ENCODE assay signal across 18 cellular contexts in genomic region chr6:17768388-17768787, GRCh38.
DNase-seq lines count a peak whose midpoint lies in the region; ATAC-seq, FAIRE-seq and TF ChIP-seq lines count a peak whose summit lies in the region.
"Had no signal": no experiment of that assay in that cellular context is flagged by ENCODE, and none has a peak within 500 bp of the region (broad histone marks: within the 10 kb centered on the region; RNA-seq: fewer than 3 reads in every experiment).

No MANE protein-coding gene starts in this region.

- no peaks in the 10 kb centered on the region for H3K27me3 ChIP-seq in GM12878 (replicated peaks in 1 of 2; ENCODE audit: control insufficient read depth in 2 of 2, insufficient read depth in 2 of 2, low read length in 1 of 2)
- H3K27me3 ChIP-seq: BLaER1 treated with 17β-estradiol and CSF1 and Interleukin-3, amounts not matched to agents 10 nM and 100 nM; pancreas had no signal

- H3K4me1 Mint-ChIP-seq in activated CD4-positive, alpha-beta T cell treated with anti-CD3 and anti-CD28 coated beads, Interleukin-2, amount 10 ng/mL, durations not matched to agents 7 days and 5 days: no peaks in the 10 kb centered on the region

- POLR2A ChIA-PET in GM12878 (lab: Charles Lee): no interaction called here
- POLR2A ChIA-PET in activated CD4-positive, alpha-beta T cell treated with anti-CD3 and anti-CD28 coated beads, Interleukin-2, amount 10 ng/mL, durations not matched to agents 7 days and 5 days (lab: Charles Lee): no interaction called here

- RAD21 ChIA-PET in GM12878 (lab: Charles Lee; ENCODE audit: unreplicated experiment): no interaction called here

- no peaks in the 10 kb centered on the region for H3K36me3 ChIP-seq in GM12878 (ENCODE audit: control insufficient read depth in 2 of 2, insufficient read depth in 2 of 2, low read length in 1 of 2)

- SMC1A ChIA-PET in GM12878 (lab: Charles Lee; ENCODE audit: uncharacterized antibody, unreplicated experiment): no interaction called here

- intact Hi-C loops in GM12878 (cut with micrococcal nuclease; ENCODE audit: unreplicated experiment): no loop called here

- no peak overlapping the region for H3K4me3 ChIP-seq in GM12878
- H3K4me3 ChIP-seq: BLaER1 treated with 17β-estradiol and CSF1 and Interleukin-3, amounts not matched to agents 10 nM and 100 nM; pancreas had no signal

- DNase-seq in AG20443 (ENCODE audit: low spot score) (peak; percentile 26), Kasumi-1 (lab: John Stamatoyannopoulos, UW) (peak; percentile 59 to 64), GM12878 (ENCODE audit: low read depth, low spot score) (no peak), islet precursor cell (peak; percentile 71), SW 1271 (lab: John Stamatoyannopoulos, UW) (no peak), NCI-H2081 (lab: John Stamatoyannopoulos, UW) (no peak)
- DNase-seq in activated CD4-positive, alpha-beta T cell treated with anti-CD3 and anti-CD28 coated beads, Interleukin-2, amount 10 ng/mL, durations not matched to agents 7 days and 5 days: no peak
- DNase-seq: central memory CD4-positive, alpha-beta T cell; foreskin melanocyte; GOT3; NCI-H2029 treated with DMSO at 0.1 percent for 48 hours; pancreas; stimulated activated CD4-positive, alpha-beta T cell treated with anti-CD3 and anti-CD28 coated beads, Interleukin-2, amount 100 ng/mL, for 24 hours; stimulated activated naive CD4-positive, alpha-beta T cell had no signal

- 90% methylated on average over 3 of the region's 3 CpGs for WGBS in GM12878 (ENCODE audit: insufficient coverage, insufficient replicate concordance, low lambda C conversion rate, missing lambda C conversion rate)

- H3K27ac Mint-ChIP-seq in activated CD4-positive, alpha-beta T cell treated with anti-CD3 and anti-CD28 coated beads, Interleukin-2, amount 10 ng/mL, durations not matched to agents 7 days and 5 days: no peak overlapping the region

- H3K4me2 ChIP-seq in GM12878 (ENCODE audit: control insufficient read depth, insufficient read depth): no peak overlapping the region
- H3K4me2 ChIP-seq: BLaER1 treated with 17β-estradiol and CSF1 and Interleukin-3, amounts not matched to agents 10 nM and 100 nM had no signal

- peaks cover 26% of the 10 kb centered on the region for H3K27me3 Mint-ChIP-seq in activated CD4-positive, alpha-beta T cell treated with anti-CD3 and anti-CD28 coated beads, Interleukin-2, amount 10 ng/mL, durations not matched to agents 7 days and 5 days

- no peak for TF ChIP-seq EP300 in GM12878 (IDR thresholded peaks at IDR 0.05; ENCODE audit: borderline replicate concordance in 1 of 2, control insufficient read depth in 1 of 2, low read depth in 2 of 2, low read length in 2 of 2)

- no peaks in the 10 kb centered on the region for H3K9me3 ChIP-seq in GM12878 (replicated peaks; ENCODE audit: control insufficient read depth, insufficient read depth, low read length)
- H3K9me3 ChIP-seq: BLaER1 treated with 17β-estradiol and CSF1 and Interleukin-3, amounts not matched to agents 10 nM and 100 nM; pancreas had no signal

- ATAC-seq in GM12878 (no peak), HG03442 (IDR thresholded peaks at IDR 0.05; ENCODE audit: unreplicated experiment) (no peak)

- in situ Hi-C loops in GM12878 (cut with MboI): no loop called here

- H4K20me1 ChIP-seq in GM12878 (ENCODE audit: control insufficient read depth, insufficient read depth): no peaks in the 10 kb centered on the region
- H4K20me1 ChIP-seq: BLaER1 treated with 17β-estradiol and CSF1 and Interleukin-3, amounts not matched to agents 10 nM and 100 nM had no signal

- no peak for TF ChIP-seq POLR2A in GM12878 (IDR thresholded peaks at IDR 0.05; ENCODE audit: low read depth, low read length)

- H3K36me3 Mint-ChIP-seq in activated CD4-positive, alpha-beta T cell treated with anti-CD3 and anti-CD28 coated beads, Interleukin-2, amount 10 ng/mL, durations not matched to agents 7 days and 5 days (ENCODE audit: low read depth): no peaks in the 10 kb centered on the region

- H2AFZ ChIP-seq in GM12878 (ENCODE audit: control insufficient read depth, low read depth, low read length): no peak overlapping the region

- no peak overlapping the region for H3K27ac ChIP-seq in GM12878 (ENCODE audit: control insufficient read depth, insufficient read depth)
- H3K27ac ChIP-seq: BLaER1 treated with 17β-estradiol and CSF1 and Interleukin-3, amounts not matched to agents 10 nM and 100 nM; pancreas had no signal

- H3K9ac ChIP-seq in GM12878 (ENCODE audit: control insufficient read depth, insufficient read depth, low read length): no peak overlapping the region
- H3K9ac ChIP-seq: BLaER1 treated with 17β-estradiol and CSF1 and Interleukin-3, amounts not matched to agents 10 nM and 100 nM had no signal

- H3K9me3 Mint-ChIP-seq in activated CD4-positive, alpha-beta T cell treated with anti-CD3 and anti-CD28 coated beads, Interleukin-2, amount 10 ng/mL, durations not matched to agents 7 days and 5 days: no peaks in the 10 kb centered on the region

- no peak for FAIRE-seq in GM12878 (lab: Jason Lieb, UNC)
- FAIRE-seq: HTR-8/SVneo, pancreas, RCC 7860 had no signal

- H3K4me1 ChIP-seq in GM12878 (ENCODE audit: control insufficient read depth, insufficient read depth, low read length): no peaks in the 10 kb centered on the region
- H3K4me1 ChIP-seq: pancreas had no signal

- BruUV-seq in GM12878 (replicated peaks; lab: Mats Ljungman, UMichigan): no TSS peak

- H3K4me3 Mint-ChIP-seq in activated CD4-positive, alpha-beta T cell treated with anti-CD3 and anti-CD28 coated beads, Interleukin-2, amount 10 ng/mL, durations not matched to agents 7 days and 5 days: no peak overlapping the region

- no peak for TF ChIP-seq CTCF in GM12878 (IDR thresholded peaks at IDR 0.05 in 2 of 3, conservative IDR thresholded peaks at IDR 0.05 in 1 of 3; ENCODE audit: control insufficient read depth in 2 of 3, extremely low read depth in 1 of 3, insufficient read depth in 1 of 3, low read depth in 3 of 3, low read length in 3 of 3)

- no peaks in the 10 kb centered on the region for H3K79me2 ChIP-seq in GM12878 (ENCODE audit: control insufficient read depth, insufficient read depth, low read length)

- CTCF ChIA-PET in GM12878 (lab: Yijun Ruan, JAX): no interaction called here
- CTCF ChIA-PET in activated CD4-positive, alpha-beta T cell treated with anti-CD3 and anti-CD28 coated beads, Interleukin-2, amount 10 ng/mL, durations not matched to agents 7 days and 5 days (lab: Charles Lee): no interaction called here

- no peak for TF ChIP-seq RAD21 in GM12878 (IDR thresholded peaks at IDR 0.05; ENCODE audit: insufficient read depth, low read depth, low read length)

TF ChIP-seq in GM12878, 131 proteins besides CTCF, POLR2A, EP300 and RAD21 (continues in another document):
- no peak for TF ChIP-seq SUZ12 (IDR thresholded peaks at IDR 0.05; ENCODE audit: unreplicated experiment)
- TF ChIP-seq REST (IDR thresholded peaks at IDR 0.05; ENCODE audit: low read depth, low read length): peak; percentile 88
- no peak for TF ChIP-seq ZBTB4 (CRISPR knock-in tag; IDR thresholded peaks at IDR 0.05)

Comparison
In these comparisons a context has a peak if more than half of its experiments do, and no peak if none do; other contexts are left out.
1. DNase-seq: peak in AG20443 (single experiment), Kasumi-1 (2 of 2) and islet precursor cell (single experiment); none in GM12878 (single experiment), SW 1271 (0 of 2), activated CD4-positive, alpha-beta T cell treated with anti-CD3 and anti-CD28 coated beads, Interleukin-2, amount 10 ng/mL, durations not matched to agents 7 days and 5 days (single experiment) and NCI-H2081 (0 of 2).